Comparison of ENCODE assay signal across 23 cellular contexts in the genomic region with DNA sequence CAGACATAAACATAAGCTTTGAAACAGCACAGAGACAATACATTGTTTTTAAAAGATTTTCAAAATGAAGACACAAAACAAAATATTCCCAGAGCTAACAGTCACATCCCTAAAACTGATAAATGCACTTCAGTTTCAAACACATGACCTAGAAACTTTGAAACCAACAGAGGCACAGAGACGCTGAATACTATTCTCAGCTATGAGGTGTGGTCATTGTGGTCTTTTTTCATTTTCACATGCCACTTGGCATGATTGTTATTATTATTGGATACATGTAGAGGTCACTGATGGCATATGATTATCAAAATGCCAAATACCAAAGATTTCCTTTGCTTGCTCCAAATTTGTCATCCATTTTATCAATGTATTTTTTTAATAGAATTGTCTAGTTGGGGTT.
"Had no signal": no experiment of that assay in that cellular context is flagged by ENCODE, and none has a peak within 500 bp of the region (broad histone marks: within the 10 kb centered on the region; RNA-seq: fewer than 3 reads in every experiment).

No MANE protein-coding gene starts in this region.

- DNase-seq: cortex of kidney; effector memory CD8-positive, alpha-beta T cell; gastrocnemius medialis; head of caudate nucleus; kidney; naive thymus-derived CD4-positive, alpha-beta T cell; sigmoid colon; spleen; stimulated activated CD4-positive, alpha-beta T cell treated with anti-CD3 and anti-CD28 coated beads, Interleukin-4, amount 100 ng/mL, for 4 hours; stimulated activated naive CD8-positive, alpha-beta T cell treated with anti-CD3 and anti-CD28 coated beads, Interleukin-15, Interleukin-2, amounts not matched to agents 100 U/mL and 50 U/mL, for 24 hours; transverse colon; uterus had no signal

- H3K36me3 ChIP-seq: gastrocnemius medialis, neural progenitor cell, prostate gland, right atrium auricular region, sigmoid colon, spleen, transverse colon, upper lobe of right lung, uterus had no signal

- H3K4me3 ChIP-seq: gastrocnemius medialis, hepatocyte, lung, neural progenitor cell, prostate gland, right atrium auricular region, sigmoid colon, skin epidermis, spleen, transverse colon, upper lobe of right lung, uterus had no signal

- H3K9me3 ChIP-seq: gastrocnemius medialis, prostate gland, right atrium auricular region, sigmoid colon, spleen, transverse colon, upper lobe of right lung, uterus had no signal

- H3K27me3 ChIP-seq: gastrocnemius medialis, hepatocyte, neural progenitor cell, right atrium auricular region, sigmoid colon, spleen, transverse colon, upper lobe of right lung, uterus had no signal

- FAIRE-seq: endometrium, kidney had no signal

- H3K4me2 ChIP-seq: hepatocyte, neural progenitor cell had no signal

- H3K79me2 ChIP-seq: hepatocyte, parathyroid adenoma had no signal

- ATAC-seq: effector memory CD8-positive, alpha-beta T cell; gastrocnemius medialis; left lobe of liver; naive thymus-derived CD4-positive, alpha-beta T cell; stimulated activated memory B cell treated with anti-CD40 and anti-IgM and Interleukin-4, amounts not matched to agents 10 μg/mL and 1 μg/mL and 100 μg/mL, for 72 hours; stimulated activated naive CD8-positive, alpha-beta T cell treated with anti-CD3 and anti-CD28 coated beads, Interleukin-15, Interleukin-2, amounts not matched to agents 100 U/mL and 50 U/mL, for 24 hours; upper lobe of right lung had no signal

- H3K27ac ChIP-seq: gastrocnemius medialis, hepatocyte, neural progenitor cell, parathyroid adenoma, prostate gland, right atrium auricular region, sigmoid colon, skin epidermis, spleen, transverse colon, upper lobe of right lung, uterus had no signal

- H3K9ac ChIP-seq: neural progenitor cell, parathyroid adenoma had no signal

- H3K4me1 ChIP-seq: neural progenitor cell, parathyroid adenoma, prostate gland, right atrium auricular region, sigmoid colon, transverse colon, upper lobe of right lung, uterus had no signal

- H2AFZ ChIP-seq: hepatocyte, neural progenitor cell, parathyroid adenoma had no signal
